ENCODE assay signal across 9 cellular contexts in the genomic region with DNA sequence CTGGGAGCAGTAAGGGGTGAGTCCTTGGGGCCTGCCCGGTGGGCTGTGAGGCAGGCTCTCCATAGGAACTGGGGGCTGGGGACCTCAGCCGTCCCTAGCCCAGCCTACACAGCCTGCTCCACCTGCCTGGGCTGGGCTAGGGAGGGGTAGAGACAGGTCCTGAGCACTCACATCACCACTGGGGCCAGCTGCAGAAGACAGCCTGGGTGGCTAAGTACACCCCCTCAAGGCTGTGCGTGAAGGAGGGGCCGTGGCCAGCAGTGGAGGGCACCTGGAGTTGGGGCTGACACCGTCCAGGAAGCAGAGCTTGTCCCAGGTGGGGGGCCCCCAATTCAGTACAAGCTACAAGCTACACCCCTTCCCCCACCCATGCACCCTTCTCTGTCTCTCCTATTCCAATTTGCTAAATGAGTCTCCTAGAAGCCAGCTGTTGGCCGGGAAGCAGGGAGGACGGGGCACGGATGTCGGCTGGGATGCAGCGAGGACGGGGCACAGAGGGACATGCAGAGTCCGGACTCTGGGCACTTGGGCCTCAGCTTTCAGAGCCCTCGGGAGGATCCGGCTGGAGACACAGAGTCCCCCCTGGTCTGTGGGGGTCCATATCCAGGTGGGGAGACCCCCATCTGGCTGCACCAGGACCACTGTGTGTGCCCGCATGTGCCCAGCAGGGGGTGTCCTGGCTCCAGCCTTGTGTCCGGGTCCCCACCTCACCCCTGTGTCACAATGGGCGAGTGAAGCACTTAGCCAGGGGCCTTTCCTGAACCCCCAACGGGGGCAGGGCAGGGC.
DNase-seq lines count a peak whose midpoint lies in the region; FAIRE-seq and TF ChIP-seq lines count a peak whose summit lies in the region.
"Had no signal": no experiment of that assay in that cellular context is flagged by ENCODE, and none has a peak within 500 bp of the region (broad histone marks: within the 10 kb centered on the region; RNA-seq: fewer than 3 reads in every experiment).

No MANE protein-coding gene starts in this region.

- TF ChIP-seq CTCF in coronary artery (IDR thresholded peaks at IDR 0.05), result no peak
- TF ChIP-seq CTCF in D721Med (IDR thresholded peaks at IDR 0.05; ENCODE audit: insufficient read depth, missing control alignments), result no peak

- H3K4me3 Mint-ChIP-seq in stimulated activated naive CD8-positive, alpha-beta T cell treated with anti-CD3 and anti-CD28 coated beads, Interleukin-15, Interleukin-2, amounts not matched to agents 100 ng/mL and 50 ng/mL, for 24 hours, result peak overlapping the region; percentile 93

- peak; percentile 58 for DNase-seq in activated CD4-positive, alpha-beta T cell treated with anti-CD3 and anti-CD28 coated beads for 1 hour
- no peak for DNase-seq in activated CD4-positive, alpha-beta T cell treated with anti-CD3 and anti-CD28 coated beads, Interleukin-2, amount 50 U/mL, for 1 hour
- DNase-seq in OCI-M1 (lab: John Stamatoyannopoulos, UW) (peak; percentile 43), erythroblast (lab: John Stamatoyannopoulos, UW) (peak; percentile 53 to 56), coronary artery (ENCODE audit: low spot score) (no peak), GM19238 (ENCODE audit: insufficient read length, low spot score) (no peak), D721Med (ENCODE audit: insufficient read length, low spot score) (no peak)
- DNase-seq: NCI-H1105 had no signal

- no peak for FAIRE-seq in D721Med (lab: Jason Lieb, UNC)

- TF ChIP-seq POLR2A in erythroblast (IDR thresholded peaks at IDR 0.05; ENCODE audit: low read length), result no peak

- H3K27ac ChIP-seq in coronary artery, result no peak overlapping the region

- peaks cover 5% of the 10 kb centered on the region for H3K36me3 Mint-ChIP-seq in stimulated activated naive CD8-positive, alpha-beta T cell treated with anti-CD3 and anti-CD28 coated beads, Interleukin-15, Interleukin-2, amounts not matched to agents 100 ng/mL and 50 ng/mL, for 24 hours (ENCODE audit: low read depth)

- no peaks in the 10 kb centered on the region for H3K9me3 Mint-ChIP-seq in stimulated activated naive CD8-positive, alpha-beta T cell treated with anti-CD3 and anti-CD28 coated beads, Interleukin-15, Interleukin-2, amounts not matched to agents 100 ng/mL and 50 ng/mL, for 24 hours

- peaks cover 39% of the 10 kb centered on the region for H3K4me1 Mint-ChIP-seq in stimulated activated naive CD8-positive, alpha-beta T cell treated with anti-CD3 and anti-CD28 coated beads, Interleukin-15, Interleukin-2, amounts not matched to agents 100 ng/mL and 50 ng/mL, for 24 hours (ENCODE audit: low read depth)

- peak overlapping the region; percentile 98 for H3K27ac Mint-ChIP-seq in stimulated activated naive CD8-positive, alpha-beta T cell treated with anti-CD3 and anti-CD28 coated beads, Interleukin-15, Interleukin-2, amounts not matched to agents 100 ng/mL and 50 ng/mL, for 24 hours

- no peak overlapping the region for H3K4me3 ChIP-seq in coronary artery

- H3K27me3 Mint-ChIP-seq in stimulated activated naive CD8-positive, alpha-beta T cell treated with anti-CD3 and anti-CD28 coated beads, Interleukin-15, Interleukin-2, amounts not matched to agents 100 ng/mL and 50 ng/mL, for 24 hours, result no peaks in the 10 kb centered on the region

Comparison
In these comparisons a context has a peak if more than half of its experiments do, and no peak if none do; other contexts are left out.
1. DNase-seq: peak in activated CD4-positive, alpha-beta T cell treated with anti-CD3 and anti-CD28 coated beads for 1 hour (single experiment), OCI-M1 (single experiment) and erythroblast (2 of 2); none in activated CD4-positive, alpha-beta T cell treated with anti-CD3 and anti-CD28 coated beads, Interleukin-2, amount 50 U/mL, for 1 hour (single experiment), coronary artery (single experiment), GM19238 (single experiment) and D721Med (single experiment).